Comparison of ENCODE assay signal across 32 cellular contexts in genomic region chr3:72281551-72281950, GRCh38.
"Had no signal": no experiment of that assay in that cellular context is flagged by ENCODE, and none has a peak within 500 bp of the region (broad histone marks: within the 10 kb centered on the region; RNA-seq: fewer than 3 reads in every experiment).

No MANE protein-coding gene starts in this region.

- H3K27ac ChIP-seq: brain microvascular endothelial cell, epithelial cell of prostate, esophagus squamous epithelium, gastroesophageal sphincter had no signal

- H3K4me3 Mint-ChIP-seq: activated CD4-positive, alpha-beta memory T cell treated with anti-CD3 and anti-CD28 coated beads, Interleukin-2, amount 10 ng/mL, durations not matched to agents 7 days and 5 days; activated CD4-positive, alpha-beta T cell treated with anti-CD3 and anti-CD28 coated beads for 36 hours; activated CD4-positive, alpha-beta T cell treated with anti-CD3 and anti-CD28 coated beads, Interleukin-2, amount 10 ng/mL, durations not matched to agents 24 days and 14 days; activated naive CD8-positive, alpha-beta T cell; activated T-cell treated with anti-CD3 and anti-CD28 coated beads, Interleukin-2, amount 50 U/mL, for 24 hours; activated T-cell treated with anti-CD3 and anti-CD28 coated beads, Interleukin-2, amount 50 U/mL, for 72 hours; activated T-helper 17 cell treated with anti-CD3 and anti-CD28 coated beads, Interleukin-2, amount 50 U/mL, for 72 hours; central memory CD8-positive, alpha-beta T cell; effector memory CD8-positive, alpha-beta T cell; T-helper 17 cell; T-helper 2 cell treated with Interferon-gamma antibody and Interleukin-4, amounts not matched to agents 5 μg/mL and 100 μg/mL, for 36 hours had no signal

- DNase-seq: activated CD4-positive, alpha-beta memory T cell treated with anti-CD3 and anti-CD28 coated beads, Interleukin-2, amount 10 ng/mL, durations not matched to agents 7 days and 5 days; activated CD4-positive, alpha-beta T cell treated with anti-CD3 and anti-CD28 coated beads for 36 hours; activated CD4-positive, alpha-beta T cell treated with anti-CD3 and anti-CD28 coated beads, Interleukin-2, amount 10 ng/mL, durations not matched to agents 24 days and 14 days; activated CD4-positive, CD25-positive, alpha-beta regulatory T cell; activated CD4-positive, CD25-positive, alpha-beta regulatory T cell treated with anti-CD3 and anti-CD28 coated beads, Interleukin-2, amount 50 U/mL, for 72 hours; activated CD8-positive, alpha-beta memory T cell treated with anti-CD3 and anti-CD28 coated beads, Interleukin-2, amount 50 U/mL, for 48 hours; activated effector memory CD4-positive, alpha-beta T cell treated with Interleukin-2 at 50 U/mL for 16 hours; activated gamma-delta T cell treated with Interleukin-2 at 50 U/mL for 16 hours; activated naive CD4-positive, alpha-beta T cell treated with anti-CD3 and anti-CD28 coated beads, Interleukin-2, amount 50 U/mL, for 16 hours; activated naive CD4-positive, alpha-beta T cell treated with Interleukin-2 at 50 U/mL for 16 hours; activated T-cell treated with anti-CD3 and anti-CD28 coated beads for 4 hours; activated T-cell treated with anti-CD3 and anti-CD28 coated beads, Interleukin-2, amount 50 U/mL, for 24 hours; activated T-cell treated with anti-CD3 and anti-CD28 coated beads, Interleukin-2, amount 50 U/mL, for 72 hours; amniotic stem cell; anterior cingulate cortex; brain microvascular endothelial cell; cortex of kidney; dermis blood vessel endothelial cell; effector CD4-positive, alpha-beta T cell; effector memory CD8-positive, alpha-beta T cell; esophagus squamous epithelium; foreskin melanocyte; head of caudate nucleus; T-helper 1 cell; T-helper 17 cell; T1000 had no signal

- H3K4me1 Mint-ChIP-seq: activated CD4-positive, alpha-beta memory T cell treated with anti-CD3 and anti-CD28 coated beads, Interleukin-2, amount 10 ng/mL, durations not matched to agents 7 days and 5 days; activated CD4-positive, alpha-beta T cell treated with anti-CD3 and anti-CD28 coated beads for 36 hours; activated CD4-positive, alpha-beta T cell treated with anti-CD3 and anti-CD28 coated beads, Interleukin-2, amount 10 ng/mL, durations not matched to agents 24 days and 14 days; activated T-helper 17 cell treated with anti-CD3 and anti-CD28 coated beads, Interleukin-2, amount 50 U/mL, for 72 hours; central memory CD8-positive, alpha-beta T cell; T-helper 17 cell had no signal

- H3K9me3 Mint-ChIP-seq: activated T-helper 17 cell treated with anti-CD3 and anti-CD28 coated beads, Interleukin-2, amount 50 U/mL, for 72 hours had no signal

- H3K27me3 ChIP-seq: gastroesophageal sphincter had no signal

- H3K4me3 ChIP-seq: esophagus squamous epithelium, gastroesophageal sphincter had no signal

- H3K27ac Mint-ChIP-seq: activated CD4-positive, alpha-beta memory T cell treated with anti-CD3 and anti-CD28 coated beads, Interleukin-2, amount 10 ng/mL, durations not matched to agents 7 days and 5 days; activated CD4-positive, alpha-beta T cell treated with anti-CD3 and anti-CD28 coated beads for 36 hours; activated CD4-positive, alpha-beta T cell treated with anti-CD3 and anti-CD28 coated beads, Interleukin-2, amount 10 ng/mL, durations not matched to agents 24 days and 14 days; activated naive CD8-positive, alpha-beta T cell; activated T-cell treated with anti-CD3 and anti-CD28 coated beads, Interleukin-2, amount 50 U/mL, for 24 hours; activated T-cell treated with anti-CD3 and anti-CD28 coated beads, Interleukin-2, amount 50 U/mL, for 72 hours; activated T-helper 17 cell treated with anti-CD3 and anti-CD28 coated beads, Interleukin-2, amount 50 U/mL, for 72 hours; effector memory CD8-positive, alpha-beta T cell; T-helper 17 cell; T-helper 2 cell treated with Interferon-gamma antibody and Interleukin-4, amounts not matched to agents 5 μg/mL and 100 μg/mL, for 36 hours had no signal

- H3K27me3 Mint-ChIP-seq: activated naive CD8-positive, alpha-beta T cell had no signal

- H3K36me3 ChIP-seq: brain microvascular endothelial cell, esophagus squamous epithelium, gastroesophageal sphincter had no signal
